ENCODE assay signal across 2 cellular contexts in genomic region chr3:48435774-48436476, GRCh38.
A peak's percentile ranks its signal among the peaks of the same experiment; 100 is the strongest.
TF ChIP-seq lines count a peak whose summit lies in the region.

No MANE protein-coding gene starts in this region.

TF ChIP-seq in A549, 52 proteins besides CTCF, POLR2A, EP300 and RAD21:
- TF ChIP-seq ZSCAN20 (CRISPR knock-in tag; IDR thresholded peaks at IDR 0.05), result no peak
- peak; percentile 95 for TF ChIP-seq SMC3 (IDR thresholded peaks at IDR 0.05)
- no peak for TF ChIP-seq ZFP36 (IDR thresholded peaks at IDR 0.05; ENCODE audit: borderline replicate concordance, partially characterized antibody)

TF ChIP-seq in WTC11, 78 proteins besides CTCF, POLR2A, EP300 and RAD21:
- TF ChIP-seq, protein P1, sequence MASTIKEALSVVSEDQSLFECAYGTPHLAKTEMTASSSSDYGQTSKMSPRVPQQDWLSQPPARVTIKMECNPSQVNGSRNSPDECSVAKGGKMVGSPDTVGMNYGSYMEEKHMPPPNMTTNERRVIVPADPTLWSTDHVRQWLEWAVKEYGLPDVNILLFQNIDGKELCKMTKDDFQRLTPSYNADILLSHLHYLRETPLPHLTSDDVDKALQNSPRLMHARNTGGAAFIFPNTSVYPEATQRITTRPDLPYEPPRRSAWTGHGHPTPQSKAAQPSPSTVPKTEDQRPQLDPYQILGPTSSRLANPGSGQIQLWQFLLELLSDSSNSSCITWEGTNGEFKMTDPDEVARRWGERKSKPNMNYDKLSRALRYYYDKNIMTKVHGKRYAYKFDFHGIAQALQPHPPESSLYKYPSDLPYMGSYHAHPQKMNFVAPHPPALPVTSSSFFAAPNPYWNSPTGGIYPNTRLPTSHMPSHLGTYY (CRISPR knock-in tag; IDR thresholded peaks at IDR 0.05), result 0 out of 2 replicates have a peak, but pooled peaks have one; percentile 53
- 0 out of 2 replicates have a peak, but pooled peaks have one; percentile 26 for TF ChIP-seq MYBL2 (CRISPR knock-in tag; IDR thresholded peaks at IDR 0.05)
- TF ChIP-seq ZNF121 (CRISPR knock-in tag; IDR thresholded peaks at IDR 0.05), result no peak
- TF ChIP-seq, protein P2, sequence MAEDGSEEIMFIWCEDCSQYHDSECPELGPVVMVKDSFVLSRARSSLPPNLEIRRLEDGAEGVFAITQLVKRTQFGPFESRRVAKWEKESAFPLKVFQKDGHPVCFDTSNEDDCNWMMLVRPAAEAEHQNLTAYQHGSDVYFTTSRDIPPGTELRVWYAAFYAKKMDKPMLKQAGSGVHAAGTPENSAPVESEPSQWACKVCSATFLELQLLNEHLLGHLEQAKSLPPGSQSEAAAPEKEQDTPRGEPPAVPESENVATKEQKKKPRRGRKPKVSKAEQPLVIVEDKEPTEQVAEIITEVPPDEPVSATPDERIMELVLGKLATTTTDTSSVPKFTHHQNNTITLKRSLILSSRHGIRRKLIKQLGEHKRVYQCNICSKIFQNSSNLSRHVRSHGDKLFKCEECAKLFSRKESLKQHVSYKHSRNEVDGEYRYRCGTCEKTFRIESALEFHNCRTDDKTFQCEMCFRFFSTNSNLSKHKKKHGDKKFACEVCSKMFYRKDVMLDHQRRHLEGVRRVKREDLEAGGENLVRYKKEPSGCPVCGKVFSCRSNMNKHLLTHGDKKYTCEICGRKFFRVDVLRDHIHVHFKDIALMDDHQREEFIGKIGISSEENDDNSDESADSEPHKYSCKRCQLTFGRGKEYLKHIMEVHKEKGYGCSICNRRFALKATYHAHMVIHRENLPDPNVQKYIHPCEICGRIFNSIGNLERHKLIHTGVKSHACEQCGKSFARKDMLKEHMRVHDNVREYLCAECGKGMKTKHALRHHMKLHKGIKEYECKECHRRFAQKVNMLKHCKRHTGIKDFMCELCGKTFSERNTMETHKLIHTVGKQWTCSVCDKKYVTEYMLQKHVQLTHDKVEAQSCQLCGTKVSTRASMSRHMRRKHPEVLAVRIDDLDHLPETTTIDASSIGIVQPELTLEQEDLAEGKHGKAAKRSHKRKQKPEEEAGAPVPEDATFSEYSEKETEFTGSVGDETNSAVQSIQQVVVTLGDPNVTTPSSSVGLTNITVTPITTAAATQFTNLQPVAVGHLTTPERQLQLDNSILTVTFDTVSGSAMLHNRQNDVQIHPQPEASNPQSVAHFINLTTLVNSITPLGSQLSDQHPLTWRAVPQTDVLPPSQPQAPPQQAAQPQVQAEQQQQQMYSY (CRISPR knock-in tag; IDR thresholded peaks at IDR 0.05), result peak; percentile 57
- 0 out of 2 replicates have a peak, but pooled peaks have one; percentile 30 for TF ChIP-seq PRRX2 (CRISPR knock-in tag; IDR thresholded peaks at IDR 0.05)
- peak; percentile 65 for TF ChIP-seq USF2 (CRISPR knock-in tag; IDR thresholded peaks at IDR 0.05)
- 0 out of 2 replicates have a peak, but pooled peaks have one; percentile 28 for TF ChIP-seq ZNF423 (CRISPR knock-in tag; IDR thresholded peaks at IDR 0.05)
- TF ChIP-seq ZBTB21 (CRISPR knock-in tag; IDR thresholded peaks at IDR 0.05; ENCODE audit: borderline replicate concordance), result 0 out of 2 replicates have a peak, but pooled peaks have one; percentile 19
- TF ChIP-seq USF1 (CRISPR knock-in tag; IDR thresholded peaks at IDR 0.05), result peak; percentile 47; the same call in 1 of the 2 replicates
- no peak for TF ChIP-seq ELF4 (CRISPR knock-in tag; IDR thresholded peaks at IDR 0.05; ENCODE audit: low read depth)
TF ChIP-seq in WTC11: peak in this region for 8.
